In genomic region chr4:84336964-84337705, GRCh38 we compare ENCODE assay signal across 25 cellular contexts.
"Had no signal": no experiment of that assay in that cellular context is flagged by ENCODE, and none has a peak within 500 bp of the region (broad histone marks: within the 10 kb centered on the region; RNA-seq: fewer than 3 reads in every experiment).

No MANE protein-coding gene starts in this region.

- ATAC-seq: left ventricle myocardium superior; naive thymus-derived CD8-positive, alpha-beta T cell; stimulated activated memory B cell treated with anti-CD40 and anti-IgM and Interleukin-4, amounts not matched to agents 10 μg/mL and 1 μg/mL and 100 μg/mL, for 72 hours had no signal

- H3K4me3 ChIP-seq: adrenal gland, neural progenitor cell, sigmoid colon, smooth muscle cell, stomach, suprapubic skin, tibial nerve had no signal

- H3K4me2 ChIP-seq: neural progenitor cell, smooth muscle cell had no signal

- H3K9me3 Mint-ChIP-seq: activated T-cell treated with anti-CD3 and anti-CD28 coated beads, Interleukin-2, amount 50 U/mL, for 24 hours had no signal

- H3K4me1 Mint-ChIP-seq: mesothelial cell of epicardium; naive thymus-derived CD8-positive, alpha-beta T cell; neural progenitor cell; stimulated activated memory B cell treated with anti-CD40 and anti-IgM and Interleukin-4, amounts not matched to agents 10 μg/mL and 1 μg/mL and 100 μg/mL, for 72 hours had no signal

- H2AFZ ChIP-seq: neural progenitor cell had no signal

- H3K36me3 Mint-ChIP-seq: activated naive CD8-positive, alpha-beta T cell; mesothelial cell of epicardium; neural progenitor cell; stimulated activated memory B cell treated with anti-CD40 and anti-IgM and Interleukin-4, amounts not matched to agents 10 μg/mL and 1 μg/mL and 100 μg/mL, for 72 hours had no signal

- DNase-seq: activated CD8-positive, alpha-beta memory T cell treated with anti-CD3 and anti-CD28 coated beads for 24 hours; activated CD8-positive, alpha-beta memory T cell treated with anti-CD3 and anti-CD28 coated beads, Interleukin-2, amount 50 U/mL, for 4 hours; activated naive CD4-positive, alpha-beta T cell; activated T-cell treated with anti-CD3 and anti-CD28 coated beads, Interleukin-2, amount 50 U/mL, for 24 hours; adrenal gland; central memory CD4-positive, alpha-beta T cell; dermis blood vessel endothelial cell; effector CD8-positive, alpha-beta T cell; erythroblast; foreskin fibroblast; left ventricle myocardium superior; mammary epithelial cell; naive thymus-derived CD8-positive, alpha-beta T cell; sigmoid colon; stimulated activated CD4-positive, alpha-beta T cell treated with anti-CD3 and anti-CD28 coated beads, Interleukin-15, amount 100 ng/mL, for 24 hours; stomach had no signal

- H3K27ac Mint-ChIP-seq: activated naive CD8-positive, alpha-beta T cell; activated T-cell treated with anti-CD3 and anti-CD28 coated beads, Interleukin-2, amount 50 U/mL, for 24 hours; activated T-helper 2 cell treated with anti-CD3 and anti-CD28 coated beads, Interferon-gamma antibody, Interleukin-2, Interleukin-4, amounts not matched to agents 10 μg/mL and 5 μg/mL and 100 μg/mL, durations not matched to agents 14 hours and 24 hours and 36 hours; mesothelial cell of epicardium; naive thymus-derived CD8-positive, alpha-beta T cell; neural progenitor cell; stimulated activated memory B cell treated with anti-CD40 and anti-IgM and Interleukin-4, amounts not matched to agents 10 μg/mL and 1 μg/mL and 100 μg/mL, for 72 hours had no signal

- H3K27me3 ChIP-seq: adrenal gland, neural progenitor cell, sigmoid colon, stomach, suprapubic skin, tibial nerve had no signal

- H3K4me3 Mint-ChIP-seq: activated naive CD8-positive, alpha-beta T cell; activated T-cell treated with anti-CD3 and anti-CD28 coated beads, Interleukin-2, amount 50 U/mL, for 24 hours; mesothelial cell of epicardium; naive thymus-derived CD8-positive, alpha-beta T cell; neural progenitor cell; stimulated activated memory B cell treated with anti-CD40 and anti-IgM and Interleukin-4, amounts not matched to agents 10 μg/mL and 1 μg/mL and 100 μg/mL, for 72 hours had no signal

- H3K36me3 ChIP-seq: adrenal gland, neural progenitor cell, sigmoid colon, stomach, suprapubic skin, tibial nerve had no signal

- H3K4me1 ChIP-seq: adrenal gland, neural progenitor cell, sigmoid colon, stomach, suprapubic skin, tibial nerve had no signal

- H3K27ac ChIP-seq: adrenal gland, neural progenitor cell, sigmoid colon, stomach, suprapubic skin, tibial nerve, VCaP had no signal

- H3K9me3 ChIP-seq: adrenal gland, sigmoid colon had no signal
